Comparison of ENCODE assay signal across 22 cellular contexts in the genomic region with DNA sequence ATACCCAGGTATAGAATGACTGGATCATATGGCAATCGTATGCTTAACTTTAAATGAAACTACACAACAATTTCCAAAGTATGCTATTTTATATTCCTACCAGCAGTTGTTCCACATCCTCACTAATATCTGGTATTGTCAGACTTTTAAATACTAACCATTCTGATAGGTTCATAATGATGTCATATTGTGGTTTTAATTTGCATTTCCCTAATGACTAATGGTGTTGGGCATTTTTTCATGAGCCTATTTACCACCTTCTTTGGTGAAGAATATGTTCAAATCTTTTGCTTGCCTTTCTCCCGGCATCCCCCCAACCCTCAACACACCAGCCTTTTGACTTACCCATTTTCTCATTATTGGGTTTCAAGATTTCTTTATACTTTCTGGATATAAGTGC.
"Had no signal": no experiment of that assay in that cellular context is flagged by ENCODE, and none has a peak within 500 bp of the region (broad histone marks: within the 10 kb centered on the region; RNA-seq: fewer than 3 reads in every experiment).

No MANE protein-coding gene starts in this region.

- H3K36me3 ChIP-seq: adrenal gland, ascending aorta, breast epithelium, esophagus squamous epithelium, gastroesophageal sphincter, heart left ventricle, sigmoid colon, thoracic aorta had no signal

- H3K4me3 Mint-ChIP-seq: activated CD4-positive, alpha-beta memory T cell treated with anti-CD3 and anti-CD28 coated beads for 36 hours; activated naive CD4-positive, alpha-beta T cell treated with anti-CD3 and anti-CD28 coated beads, Interleukin-2, amount 50 U/mL, for 24 hours; stimulated activated memory B cell treated with anti-CD40 and anti-IgM and Interleukin-4, amounts not matched to agents 10 μg/mL and 1 μg/mL and 100 μg/mL, for 72 hours; T-helper 1 cell treated with Interleukin-12 subunit alpha and Interleukin-12 subunit beta and Interleukin-4 antibody, amounts not matched to agents 30 μg/mL and 1 μg/mL, for 36 hours; type B pancreatic cell had no signal

- H3K4me1 Mint-ChIP-seq: activated naive CD4-positive, alpha-beta T cell treated with anti-CD3 and anti-CD28 coated beads, Interleukin-2, amount 50 U/mL, for 24 hours had no signal

- H3K9me3 Mint-ChIP-seq: activated CD4-positive, alpha-beta memory T cell treated with anti-CD3 and anti-CD28 coated beads for 36 hours; activated naive CD4-positive, alpha-beta T cell treated with anti-CD3 and anti-CD28 coated beads, Interleukin-2, amount 50 U/mL, for 24 hours; stimulated activated memory B cell treated with anti-CD40 and anti-IgM and Interleukin-4, amounts not matched to agents 10 μg/mL and 1 μg/mL and 100 μg/mL, for 72 hours; T-helper 1 cell treated with Interleukin-12 subunit alpha and Interleukin-12 subunit beta and Interleukin-4 antibody, amounts not matched to agents 30 μg/mL and 1 μg/mL, for 36 hours; type B pancreatic cell had no signal

- H3K4me3 ChIP-seq: adrenal gland, ascending aorta, breast epithelium, coronary artery, esophagus squamous epithelium, gastroesophageal sphincter, heart left ventricle, sigmoid colon, smooth muscle cell, thoracic aorta had no signal

- DNase-seq: activated CD4-positive, alpha-beta memory T cell treated with anti-CD3 and anti-CD28 coated beads for 36 hours; activated CD4-positive, alpha-beta T cell treated with anti-CD3 and anti-CD28 coated beads for 48 hours; activated CD4-positive, CD25-positive, alpha-beta regulatory T cell; activated gamma-delta T cell treated with Interleukin-2 at 50 U/mL for 16 hours; adrenal gland; esophagus squamous epithelium; heart left ventricle; left colon; mesenchymal stem cell; nucleus accumbens; sigmoid colon; stimulated activated CD4-positive, alpha-beta T cell treated with anti-CD3 and anti-CD28 coated beads, Interleukin-15, amount 100 ng/mL, for 24 hours had no signal

- H3K27ac ChIP-seq: adrenal gland, ascending aorta, breast epithelium, coronary artery, esophagus squamous epithelium, gastroesophageal sphincter, heart left ventricle, sigmoid colon, thoracic aorta had no signal

- H3K27ac Mint-ChIP-seq: activated CD4-positive, alpha-beta memory T cell treated with anti-CD3 and anti-CD28 coated beads for 36 hours; activated naive CD4-positive, alpha-beta T cell treated with anti-CD3 and anti-CD28 coated beads, Interleukin-2, amount 50 U/mL, for 24 hours; stimulated activated memory B cell treated with anti-CD40 and anti-IgM and Interleukin-4, amounts not matched to agents 10 μg/mL and 1 μg/mL and 100 μg/mL, for 72 hours; T-helper 1 cell treated with Interleukin-12 subunit alpha and Interleukin-12 subunit beta and Interleukin-4 antibody, amounts not matched to agents 30 μg/mL and 1 μg/mL, for 36 hours; type B pancreatic cell had no signal

- ATAC-seq: gastroesophageal sphincter; heart left ventricle; left colon; stimulated activated memory B cell treated with anti-CD40 and anti-IgM and Interleukin-4, amounts not matched to agents 10 μg/mL and 1 μg/mL and 100 μg/mL, for 72 hours had no signal

- H3K27me3 ChIP-seq: adrenal gland, ascending aorta, breast epithelium, esophagus squamous epithelium, gastroesophageal sphincter, heart left ventricle, sigmoid colon had no signal

- H3K4me2 ChIP-seq: smooth muscle cell had no signal

- H3K36me3 Mint-ChIP-seq: activated CD4-positive, alpha-beta memory T cell treated with anti-CD3 and anti-CD28 coated beads for 36 hours; activated naive CD4-positive, alpha-beta T cell treated with anti-CD3 and anti-CD28 coated beads, Interleukin-2, amount 50 U/mL, for 24 hours; stimulated activated memory B cell treated with anti-CD40 and anti-IgM and Interleukin-4, amounts not matched to agents 10 μg/mL and 1 μg/mL and 100 μg/mL, for 72 hours; type B pancreatic cell had no signal

- H3K9me3 ChIP-seq: adrenal gland, ascending aorta, breast epithelium, esophagus squamous epithelium, gastroesophageal sphincter, sigmoid colon, thoracic aorta had no signal

- H3K27me3 Mint-ChIP-seq: type B pancreatic cell had no signal

- H3K4me1 ChIP-seq: adrenal gland, ascending aorta, breast epithelium, heart left ventricle, sigmoid colon had no signal
